31 cellular contexts compared by ENCODE assay signal in the genomic region with DNA sequence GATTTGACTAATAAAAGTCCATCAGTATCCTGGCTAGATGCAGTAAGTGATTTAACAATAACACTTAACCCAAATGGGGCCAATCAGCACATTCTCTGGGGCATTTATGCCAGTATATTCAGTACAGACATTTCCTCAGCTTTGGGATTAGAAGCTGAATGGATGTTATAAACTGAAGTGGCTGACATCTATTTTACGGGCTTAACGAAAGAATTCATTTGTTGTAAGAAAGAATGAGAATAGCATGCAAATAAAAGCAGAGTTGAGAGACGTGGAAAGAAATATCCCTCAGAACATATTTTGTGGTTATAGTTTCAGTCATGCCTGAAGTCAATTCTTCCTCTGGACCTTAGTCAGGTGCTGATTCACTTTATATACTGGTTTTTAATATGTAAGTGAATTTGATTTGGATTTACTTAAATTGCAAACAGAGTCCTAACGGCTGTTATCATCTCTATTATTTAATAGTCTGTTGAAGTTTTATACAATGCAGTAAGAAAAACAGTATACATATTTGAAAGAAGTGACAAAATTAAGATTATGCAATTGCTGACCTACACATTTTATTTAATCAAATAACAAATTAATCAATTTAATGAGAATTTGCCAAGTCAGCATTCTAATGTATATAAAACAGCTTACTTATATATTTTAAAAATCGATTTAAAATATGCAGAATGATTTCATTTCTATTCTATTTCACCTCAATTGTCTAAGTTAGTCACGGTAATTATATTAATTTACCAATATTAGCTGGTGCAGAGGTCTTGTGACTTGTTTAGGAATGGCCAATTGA.
"Had no signal": no experiment of that assay in that cellular context is flagged by ENCODE, and none has a peak within 500 bp of the region (broad histone marks: within the 10 kb centered on the region; RNA-seq: fewer than 3 reads in every experiment).

No MANE protein-coding gene starts in this region.

- H3K9me3 ChIP-seq: ascending aorta, SJSA1 had no signal

- H3K27me3 Mint-ChIP-seq: activated B cell treated with CpG ODN at 0.5 μM for 24 hours; activated CD4-positive, alpha-beta T cell treated with anti-CD3 and anti-CD28 coated beads, Interleukin-2, amount 10 ng/mL, durations not matched to agents 24 days and 14 days; activated CD8-positive, alpha-beta memory T cell treated with anti-CD3 and anti-CD28 coated beads, Interleukin-2, amount 10 ng/mL, durations not matched to agents 7 days and 5 days; activated naive CD8-positive, alpha-beta T cell treated with anti-CD3 and anti-CD28 coated beads, Interleukin-2, amount 50 U/mL, for 24 hours; activated T-cell treated with anti-CD3 and anti-CD28 coated beads, Interleukin-2, amount 50 U/mL, for 24 hours; T-cell had no signal

- H3K27ac ChIP-seq: ascending aorta, brain microvascular endothelial cell, cardiac muscle cell, SJSA1 had no signal

- H3K4me3 Mint-ChIP-seq: activated B cell treated with CpG ODN at 0.5 μM for 24 hours; activated CD4-positive, alpha-beta T cell treated with anti-CD3 and anti-CD28 coated beads, Interleukin-2, amount 10 ng/mL, durations not matched to agents 24 days and 14 days; activated CD8-positive, alpha-beta memory T cell treated with anti-CD3 and anti-CD28 coated beads, Interleukin-2, amount 10 ng/mL, durations not matched to agents 7 days and 5 days; activated naive CD8-positive, alpha-beta T cell treated with anti-CD3 and anti-CD28 coated beads, Interleukin-2, amount 50 U/mL, for 24 hours; activated T-cell treated with anti-CD3 and anti-CD28 coated beads, Interleukin-2, amount 50 U/mL, for 24 hours; activated T-helper 1 cell treated with anti-CD3 and anti-CD28 coated beads, Interleukin-12 subunit alpha, Interleukin-12 subunit beta, Interleukin-2, Interleukin-4 antibody, amounts not matched to agents 30 ng/mL and 10 ng/mL and 1 ng/mL, durations not matched to agents 14 hours and 24 hours and 36 hours; T-cell had no signal

- H3K9me3 Mint-ChIP-seq: activated B cell treated with CpG ODN at 0.5 μM for 24 hours had no signal

- H3K4me1 ChIP-seq: ascending aorta, SJSA1 had no signal

- H3K27ac Mint-ChIP-seq: activated B cell treated with CpG ODN at 0.5 μM for 24 hours; activated CD4-positive, alpha-beta T cell treated with anti-CD3 and anti-CD28 coated beads, Interleukin-2, amount 10 ng/mL, durations not matched to agents 24 days and 14 days; activated CD8-positive, alpha-beta memory T cell treated with anti-CD3 and anti-CD28 coated beads, Interleukin-2, amount 10 ng/mL, durations not matched to agents 7 days and 5 days; activated naive CD4-positive, alpha-beta T cell treated with anti-CD3 and anti-CD28 coated beads, Interleukin-2, amount 50 U/mL, for 72 hours; activated naive CD8-positive, alpha-beta T cell treated with anti-CD3 and anti-CD28 coated beads, Interleukin-2, amount 50 U/mL, for 24 hours; activated T-cell treated with anti-CD3 and anti-CD28 coated beads, Interleukin-2, amount 50 U/mL, for 24 hours; activated T-helper 1 cell treated with anti-CD3 and anti-CD28 coated beads, Interleukin-12 subunit alpha, Interleukin-12 subunit beta, Interleukin-2, Interleukin-4 antibody, amounts not matched to agents 30 ng/mL and 10 ng/mL and 1 ng/mL, durations not matched to agents 14 hours and 24 hours and 36 hours; T-cell had no signal

- H3K36me3 Mint-ChIP-seq: activated CD8-positive, alpha-beta memory T cell treated with anti-CD3 and anti-CD28 coated beads, Interleukin-2, amount 10 ng/mL, durations not matched to agents 7 days and 5 days; activated naive CD4-positive, alpha-beta T cell treated with anti-CD3 and anti-CD28 coated beads, Interleukin-2, amount 50 U/mL, for 72 hours; T-cell had no signal

- H3K4me1 Mint-ChIP-seq: activated B cell treated with CpG ODN at 0.5 μM for 24 hours; activated CD4-positive, alpha-beta T cell treated with anti-CD3 and anti-CD28 coated beads, Interleukin-2, amount 10 ng/mL, durations not matched to agents 24 days and 14 days; activated CD8-positive, alpha-beta memory T cell treated with anti-CD3 and anti-CD28 coated beads, Interleukin-2, amount 10 ng/mL, durations not matched to agents 7 days and 5 days; activated naive CD8-positive, alpha-beta T cell treated with anti-CD3 and anti-CD28 coated beads, Interleukin-2, amount 50 U/mL, for 24 hours; T-cell had no signal

- H3K36me3 ChIP-seq: ascending aorta, brain microvascular endothelial cell, cardiac muscle cell, SJSA1 had no signal

- DNase-seq: activated B cell treated with CpG ODN at 0.5 μM for 24 hours; activated CD4-positive, alpha-beta T cell treated with anti-CD3 and anti-CD28 coated beads for 1 hour; activated CD4-positive, alpha-beta T cell treated with anti-CD3 and anti-CD28 coated beads, Interleukin-2, amount 10 ng/mL, durations not matched to agents 24 days and 14 days; activated CD4-positive, alpha-beta T cell treated with anti-CD3 and anti-CD28 coated beads, Interleukin-2, amount 50 U/mL, for 48 hours; activated CD8-positive, alpha-beta memory T cell treated with anti-CD3 and anti-CD28 coated beads, Interleukin-2, amount 10 ng/mL, durations not matched to agents 7 days and 5 days; activated effector memory CD4-positive, alpha-beta T cell treated with Interleukin-2 at 50 U/mL for 16 hours; activated naive CD4-positive, alpha-beta T cell; activated naive CD8-positive, alpha-beta T cell treated with anti-CD3 and anti-CD28 coated beads, Interleukin-2, amount 50 U/mL, for 24 hours; activated T-cell treated with anti-CD3 and anti-CD28 coated beads, Interleukin-2, amount 50 U/mL, for 24 hours; amniotic stem cell; brain microvascular endothelial cell; MM.1S; NCI-H1105; NCI-H1436; NCI-H1694 treated with DMSO at 0.1 percent for 48 hours; NCI-H2029 treated with DMSO at 0.1 percent for 48 hours; NCI-H2171; NCI-H345; NCI-H510A; NCI-H526 treated with DMSO at 0.1 percent for 48 hours; SHP77; T-cell; T-helper 2 cell; T1000 had no signal

- H3K27me3 ChIP-seq: ascending aorta, brain microvascular endothelial cell, cardiac muscle cell, SJSA1 had no signal

- H3K4me3 ChIP-seq: ascending aorta, cardiac muscle cell, SJSA1 had no signal

- FAIRE-seq: RCC 7860, TTC549 had no signal

- ATAC-seq: activated CD8-positive, alpha-beta memory T cell treated with anti-CD3 and anti-CD28 coated beads, Interleukin-2, amount 10 ng/mL, durations not matched to agents 7 days and 5 days; activated naive CD4-positive, alpha-beta T cell treated with anti-CD3 and anti-CD28 coated beads, Interleukin-2, amount 50 U/mL, for 72 hours; activated naive CD8-positive, alpha-beta T cell treated with anti-CD3 and anti-CD28 coated beads, Interleukin-2, amount 50 U/mL, for 24 hours; T-cell had no signal
